ENCODE assay signal across 1 cellular context in the genomic region with DNA sequence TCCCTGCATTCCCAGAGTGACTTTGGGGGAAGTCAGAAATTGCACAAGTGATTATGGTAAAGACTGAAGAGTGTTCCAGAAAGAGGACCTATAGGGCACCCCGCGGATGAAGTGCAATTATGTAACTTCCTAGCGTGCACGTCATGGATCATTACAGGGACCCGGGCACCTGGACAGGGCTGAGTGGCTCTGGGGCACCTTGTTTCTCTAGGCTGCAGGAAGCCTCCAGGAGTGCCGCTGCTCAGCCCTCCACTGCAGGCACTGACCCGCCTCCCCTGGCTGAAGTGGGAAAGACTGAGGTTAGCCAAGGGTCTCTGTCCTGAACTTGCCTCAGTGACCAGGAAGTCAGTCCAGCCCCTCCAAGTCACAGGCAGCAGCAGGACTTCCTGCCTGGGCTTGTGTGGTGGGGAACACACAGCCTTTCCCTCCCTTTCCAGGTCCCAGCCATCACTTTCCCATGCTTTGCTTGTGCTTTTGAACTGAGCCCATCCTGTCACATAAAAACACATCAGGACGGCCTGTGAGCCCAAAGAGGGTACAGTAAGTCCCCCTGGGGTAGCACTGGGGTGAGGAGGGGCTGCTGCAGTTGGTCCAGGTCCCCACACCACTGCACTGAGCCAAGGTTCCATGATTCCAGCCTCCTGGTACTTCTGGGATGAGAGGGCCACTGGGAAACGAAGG.
TF ChIP-seq lines count a peak whose summit lies in the region.

No MANE protein-coding gene starts in this region.

TF ChIP-seq in HepG2, 621 proteins besides CTCF, POLR2A, EP300 and RAD21 (continued from another document and continues in another):
- TF ChIP-seq, protein P1, sequence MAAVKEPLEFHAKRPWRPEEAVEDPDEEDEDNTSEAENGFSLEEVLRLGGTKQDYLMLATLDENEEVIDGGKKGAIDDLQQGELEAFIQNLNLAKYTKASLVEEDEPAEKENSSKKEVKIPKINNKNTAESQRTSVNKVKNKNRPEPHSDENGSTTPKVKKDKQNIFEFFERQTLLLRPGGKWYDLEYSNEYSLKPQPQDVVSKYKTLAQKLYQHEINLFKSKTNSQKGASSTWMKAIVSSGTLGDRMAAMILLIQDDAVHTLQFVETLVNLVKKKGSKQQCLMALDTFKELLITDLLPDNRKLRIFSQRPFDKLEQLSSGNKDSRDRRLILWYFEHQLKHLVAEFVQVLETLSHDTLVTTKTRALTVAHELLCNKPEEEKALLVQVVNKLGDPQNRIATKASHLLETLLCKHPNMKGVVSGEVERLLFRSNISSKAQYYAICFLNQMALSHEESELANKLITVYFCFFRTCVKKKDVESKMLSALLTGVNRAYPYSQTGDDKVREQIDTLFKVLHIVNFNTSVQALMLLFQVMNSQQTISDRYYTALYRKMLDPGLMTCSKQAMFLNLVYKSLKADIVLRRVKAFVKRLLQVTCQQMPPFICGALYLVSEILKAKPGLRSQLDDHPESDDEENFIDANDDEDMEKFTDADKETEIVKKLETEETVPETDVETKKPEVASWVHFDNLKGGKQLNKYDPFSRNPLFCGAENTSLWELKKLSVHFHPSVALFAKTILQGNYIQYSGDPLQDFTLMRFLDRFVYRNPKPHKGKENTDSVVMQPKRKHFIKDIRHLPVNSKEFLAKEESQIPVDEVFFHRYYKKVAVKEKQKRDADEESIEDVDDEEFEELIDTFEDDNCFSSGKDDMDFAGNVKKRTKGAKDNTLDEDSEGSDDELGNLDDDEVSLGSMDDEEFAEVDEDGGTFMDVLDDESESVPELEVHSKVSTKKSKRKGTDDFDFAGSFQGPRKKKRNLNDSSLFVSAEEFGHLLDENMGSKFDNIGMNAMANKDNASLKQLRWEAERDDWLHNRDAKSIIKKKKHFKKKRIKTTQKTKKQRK (IDR thresholded peaks at IDR 0.05; ENCODE audit: low read length): no peak
- TF ChIP-seq, protein P2, sequence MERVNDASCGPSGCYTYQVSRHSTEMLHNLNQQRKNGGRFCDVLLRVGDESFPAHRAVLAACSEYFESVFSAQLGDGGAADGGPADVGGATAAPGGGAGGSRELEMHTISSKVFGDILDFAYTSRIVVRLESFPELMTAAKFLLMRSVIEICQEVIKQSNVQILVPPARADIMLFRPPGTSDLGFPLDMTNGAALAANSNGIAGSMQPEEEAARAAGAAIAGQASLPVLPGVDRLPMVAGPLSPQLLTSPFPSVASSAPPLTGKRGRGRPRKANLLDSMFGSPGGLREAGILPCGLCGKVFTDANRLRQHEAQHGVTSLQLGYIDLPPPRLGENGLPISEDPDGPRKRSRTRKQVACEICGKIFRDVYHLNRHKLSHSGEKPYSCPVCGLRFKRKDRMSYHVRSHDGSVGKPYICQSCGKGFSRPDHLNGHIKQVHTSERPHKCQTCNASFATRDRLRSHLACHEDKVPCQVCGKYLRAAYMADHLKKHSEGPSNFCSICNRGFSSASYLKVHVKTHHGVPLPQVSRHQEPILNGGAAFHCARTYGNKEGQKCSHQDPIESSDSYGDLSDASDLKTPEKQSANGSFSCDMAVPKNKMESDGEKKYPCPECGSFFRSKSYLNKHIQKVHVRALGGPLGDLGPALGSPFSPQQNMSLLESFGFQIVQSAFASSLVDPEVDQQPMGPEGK (CRISPR knock-in tag; IDR thresholded peaks at IDR 0.05): 0 out of 2 replicates have a peak, but pooled peaks have one; percentile 23
- TF ChIP-seq ZNF10 (CRISPR knock-in tag; IDR thresholded peaks at IDR 0.05; ENCODE audit: borderline replicate concordance, low read depth): no peak
- TF ChIP-seq ZFYVE20 (CRISPR knock-in tag; IDR thresholded peaks at IDR 0.05; ENCODE audit: borderline replicate concordance, low read depth): no peak
- 0 out of 2 replicates have a peak, but pooled peaks have one; percentile 51 for TF ChIP-seq ZSCAN29 (CRISPR knock-in tag; conservative IDR thresholded peaks at IDR 0.05)
- TF ChIP-seq, protein P3, sequence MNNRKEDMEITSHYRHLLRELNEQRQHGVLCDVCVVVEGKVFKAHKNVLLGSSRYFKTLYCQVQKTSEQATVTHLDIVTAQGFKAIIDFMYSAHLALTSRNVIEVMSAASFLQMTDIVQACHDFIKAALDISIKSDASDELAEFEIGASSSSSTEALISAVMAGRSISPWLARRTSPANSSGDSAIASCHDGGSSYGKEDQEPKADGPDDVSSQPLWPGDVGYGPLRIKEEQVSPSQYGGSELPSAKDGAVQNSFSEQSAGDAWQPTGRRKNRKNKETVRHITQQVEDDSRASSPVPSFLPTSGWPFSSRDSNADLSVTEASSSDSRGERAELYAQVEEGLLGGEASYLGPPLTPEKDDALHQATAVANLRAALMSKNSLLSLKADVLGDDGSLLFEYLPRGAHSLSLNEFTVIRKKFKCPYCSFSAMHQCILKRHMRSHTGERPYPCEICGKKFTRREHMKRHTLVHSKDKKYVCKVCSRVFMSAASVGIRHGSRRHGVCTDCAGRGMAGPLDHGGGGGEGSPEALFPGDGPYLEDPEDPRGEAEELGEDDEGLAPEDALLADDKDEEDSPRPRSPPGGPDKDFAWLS (CRISPR knock-in tag; IDR thresholded peaks at IDR 0.05; ENCODE audit: borderline replicate concordance): no peak
- no peak for TF ChIP-seq FOXK1 (CRISPR knock-in tag; IDR thresholded peaks at IDR 0.05; ENCODE audit: borderline replicate concordance, low read depth)
- no peak for TF ChIP-seq NFKB2 (CRISPR knock-in tag; IDR thresholded peaks at IDR 0.05; ENCODE audit: borderline replicate concordance)
- no peak for TF ChIP-seq ZNF879 (CRISPR knock-in tag; IDR thresholded peaks at IDR 0.05)
- TF ChIP-seq ZNF788 (CRISPR knock-in tag; IDR thresholded peaks at IDR 0.05; ENCODE audit: borderline replicate concordance): 0 out of 2 replicates have a peak, but pooled peaks have one; percentile 43
- TF ChIP-seq CENPT (CRISPR knock-in tag; IDR thresholded peaks at IDR 0.05; ENCODE audit: low read depth): no peak
- peak; percentile 55; the same call in 1 of the 2 replicates for TF ChIP-seq ZNF782 (CRISPR knock-in tag; IDR thresholded peaks at IDR 0.05; ENCODE audit: borderline replicate concordance)
- no peak for TF ChIP-seq FOXA1 (IDR thresholded peaks at IDR 0.05)
- TF ChIP-seq FOXA1 (CRISPR knock-in tag; IDR thresholded peaks at IDR 0.05): no peak
- no peak for TF ChIP-seq NFE2 (CRISPR knock-in tag; IDR thresholded peaks at IDR 0.05)
- no peak for TF ChIP-seq ZNF12 (CRISPR knock-in tag; IDR thresholded peaks at IDR 0.05)
- TF ChIP-seq, protein P4, sequence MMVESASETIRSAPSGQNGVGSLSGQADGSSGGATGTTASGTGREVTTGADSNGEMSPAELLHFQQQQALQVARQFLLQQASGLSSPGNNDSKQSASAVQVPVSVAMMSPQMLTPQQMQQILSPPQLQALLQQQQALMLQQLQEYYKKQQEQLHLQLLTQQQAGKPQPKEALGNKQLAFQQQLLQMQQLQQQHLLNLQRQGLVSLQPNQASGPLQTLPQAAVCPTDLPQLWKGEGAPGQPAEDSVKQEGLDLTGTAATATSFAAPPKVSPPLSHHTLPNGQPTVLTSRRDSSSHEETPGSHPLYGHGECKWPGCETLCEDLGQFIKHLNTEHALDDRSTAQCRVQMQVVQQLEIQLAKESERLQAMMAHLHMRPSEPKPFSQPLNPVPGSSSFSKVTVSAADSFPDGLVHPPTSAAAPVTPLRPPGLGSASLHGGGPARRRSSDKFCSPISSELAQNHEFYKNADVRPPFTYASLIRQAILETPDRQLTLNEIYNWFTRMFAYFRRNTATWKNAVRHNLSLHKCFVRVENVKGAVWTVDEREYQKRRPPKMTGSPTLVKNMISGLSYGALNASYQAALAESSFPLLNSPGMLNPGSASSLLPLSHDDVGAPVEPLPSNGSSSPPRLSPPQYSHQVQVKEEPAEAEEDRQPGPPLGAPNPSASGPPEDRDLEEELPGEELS (CRISPR knock-in tag; IDR thresholded peaks at IDR 0.05): no peak
- TF ChIP-seq, protein P5, sequence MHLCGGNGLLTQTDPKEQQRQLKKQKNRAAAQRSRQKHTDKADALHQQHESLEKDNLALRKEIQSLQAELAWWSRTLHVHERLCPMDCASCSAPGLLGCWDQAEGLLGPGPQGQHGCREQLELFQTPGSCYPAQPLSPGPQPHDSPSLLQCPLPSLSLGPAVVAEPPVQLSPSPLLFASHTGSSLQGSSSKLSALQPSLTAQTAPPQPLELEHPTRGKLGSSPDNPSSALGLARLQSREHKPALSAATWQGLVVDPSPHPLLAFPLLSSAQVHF (CRISPR knock-in tag; IDR thresholded peaks at IDR 0.05): no peak
- TF ChIP-seq KAT8 (CRISPR knock-in tag; IDR thresholded peaks at IDR 0.05): no peak
- no peak for TF ChIP-seq GLI4 (CRISPR knock-in tag; IDR thresholded peaks at IDR 0.05; ENCODE audit: borderline replicate concordance)
- TF ChIP-seq PAWR (CRISPR knock-in tag; IDR thresholded peaks at IDR 0.05; ENCODE audit: borderline replicate concordance): no peak
- TF ChIP-seq PAX8 (CRISPR knock-in tag; IDR thresholded peaks at IDR 0.05; ENCODE audit: borderline replicate concordance): 0 out of 2 replicates have a peak, but pooled peaks have one; percentile 37
- TF ChIP-seq ZNF431 (CRISPR knock-in tag; IDR thresholded peaks at IDR 0.05; ENCODE audit: borderline replicate concordance, low read depth): 0 out of 2 replicates have a peak, but pooled peaks have one; percentile 32
- no peak for TF ChIP-seq NPAS2 (CRISPR knock-in tag; IDR thresholded peaks at IDR 0.05; ENCODE audit: borderline replicate concordance)
- TF ChIP-seq ZFP41 (CRISPR knock-in tag; IDR thresholded peaks at IDR 0.05; ENCODE audit: borderline replicate concordance): 0 out of 2 replicates have a peak, but pooled peaks have one; percentile 16
- TF ChIP-seq NCOA5 (CRISPR knock-in tag; IDR thresholded peaks at IDR 0.05): no peak
- no peak for TF ChIP-seq GZF1 (CRISPR knock-in tag; IDR thresholded peaks at IDR 0.05)
- no peak for TF ChIP-seq NBN (conservative IDR thresholded peaks at IDR 0.05)
- no peak for TF ChIP-seq ZNF3 (CRISPR knock-in tag; IDR thresholded peaks at IDR 0.05)
- no peak for TF ChIP-seq RBM22 (optimal IDR thresholded peaks at IDR 0.05; ENCODE audit: low read length)
- TF ChIP-seq ELF3 (CRISPR knock-in tag; IDR thresholded peaks at IDR 0.05): no peak
- no peak for TF ChIP-seq HOXD1 (CRISPR knock-in tag; IDR thresholded peaks at IDR 0.05)
- no peak for TF ChIP-seq NFATC3 (CRISPR knock-in tag; IDR thresholded peaks at IDR 0.05)
- no peak for TF ChIP-seq ZNF629 (CRISPR knock-in tag; conservative IDR thresholded peaks at IDR 0.05)
- TF ChIP-seq ERF (CRISPR knock-in tag; IDR thresholded peaks at IDR 0.05): no peak
- TF ChIP-seq, protein P6, sequence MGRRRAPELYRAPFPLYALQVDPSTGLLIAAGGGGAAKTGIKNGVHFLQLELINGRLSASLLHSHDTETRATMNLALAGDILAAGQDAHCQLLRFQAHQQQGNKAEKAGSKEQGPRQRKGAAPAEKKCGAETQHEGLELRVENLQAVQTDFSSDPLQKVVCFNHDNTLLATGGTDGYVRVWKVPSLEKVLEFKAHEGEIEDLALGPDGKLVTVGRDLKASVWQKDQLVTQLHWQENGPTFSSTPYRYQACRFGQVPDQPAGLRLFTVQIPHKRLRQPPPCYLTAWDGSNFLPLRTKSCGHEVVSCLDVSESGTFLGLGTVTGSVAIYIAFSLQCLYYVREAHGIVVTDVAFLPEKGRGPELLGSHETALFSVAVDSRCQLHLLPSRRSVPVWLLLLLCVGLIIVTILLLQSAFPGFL (CRISPR knock-in tag; IDR thresholded peaks at IDR 0.05): no peak
- 0 out of 2 replicates have a peak, but pooled peaks have one; percentile 10 for TF ChIP-seq ZNF230 (CRISPR knock-in tag; IDR thresholded peaks at IDR 0.05)
- TF ChIP-seq TBX3 (IDR thresholded peaks at IDR 0.05; ENCODE audit: borderline replicate concordance): no peak
- TF ChIP-seq, protein P7, sequence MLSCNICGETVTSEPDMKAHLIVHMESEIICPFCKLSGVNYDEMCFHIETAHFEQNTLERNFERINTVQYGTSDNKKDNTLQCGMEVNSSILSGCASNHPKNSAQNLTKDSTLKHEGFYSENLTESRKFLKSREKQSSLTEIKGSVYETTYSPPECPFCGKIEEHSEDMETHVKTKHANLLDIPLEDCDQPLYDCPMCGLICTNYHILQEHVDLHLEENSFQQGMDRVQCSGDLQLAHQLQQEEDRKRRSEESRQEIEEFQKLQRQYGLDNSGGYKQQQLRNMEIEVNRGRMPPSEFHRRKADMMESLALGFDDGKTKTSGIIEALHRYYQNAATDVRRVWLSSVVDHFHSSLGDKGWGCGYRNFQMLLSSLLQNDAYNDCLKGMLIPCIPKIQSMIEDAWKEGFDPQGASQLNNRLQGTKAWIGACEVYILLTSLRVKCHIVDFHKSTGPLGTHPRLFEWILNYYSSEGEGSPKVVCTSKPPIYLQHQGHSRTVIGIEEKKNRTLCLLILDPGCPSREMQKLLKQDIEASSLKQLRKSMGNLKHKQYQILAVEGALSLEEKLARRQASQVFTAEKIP (CRISPR knock-in tag; IDR thresholded peaks at IDR 0.05; ENCODE audit: borderline replicate concordance): 0 out of 2 replicates have a peak, but pooled peaks have one; percentile 32
- TF ChIP-seq SNAI1 (CRISPR knock-in tag; IDR thresholded peaks at IDR 0.05; ENCODE audit: borderline replicate concordance): no peak
- TF ChIP-seq RFX5 (IDR thresholded peaks at IDR 0.05; ENCODE audit: low read depth, low read length): no peak
- no peak for TF ChIP-seq ZBTB2 (CRISPR knock-in tag; IDR thresholded peaks at IDR 0.05; ENCODE audit: low read depth)
- no peak for TF ChIP-seq YEATS4 (CRISPR knock-in tag; IDR thresholded peaks at IDR 0.05; ENCODE audit: borderline replicate concordance)
- TF ChIP-seq NAIF1 (CRISPR knock-in tag; IDR thresholded peaks at IDR 0.05; ENCODE audit: borderline replicate concordance): no peak
- no peak for TF ChIP-seq PHF21A (CRISPR knock-in tag; IDR thresholded peaks at IDR 0.05)
- TF ChIP-seq ZNF563 (CRISPR knock-in tag; IDR thresholded peaks at IDR 0.05): no peak
- TF ChIP-seq, protein P8, sequence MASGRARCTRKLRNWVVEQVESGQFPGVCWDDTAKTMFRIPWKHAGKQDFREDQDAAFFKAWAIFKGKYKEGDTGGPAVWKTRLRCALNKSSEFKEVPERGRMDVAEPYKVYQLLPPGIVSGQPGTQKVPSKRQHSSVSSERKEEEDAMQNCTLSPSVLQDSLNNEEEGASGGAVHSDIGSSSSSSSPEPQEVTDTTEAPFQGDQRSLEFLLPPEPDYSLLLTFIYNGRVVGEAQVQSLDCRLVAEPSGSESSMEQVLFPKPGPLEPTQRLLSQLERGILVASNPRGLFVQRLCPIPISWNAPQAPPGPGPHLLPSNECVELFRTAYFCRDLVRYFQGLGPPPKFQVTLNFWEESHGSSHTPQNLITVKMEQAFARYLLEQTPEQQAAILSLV (CRISPR knock-in tag; IDR thresholded peaks at IDR 0.05; ENCODE audit: borderline replicate concordance): no peak; the same call in 1 of the 2 replicates
- TF ChIP-seq ZNF605 (CRISPR knock-in tag; IDR thresholded peaks at IDR 0.05): peak; percentile 44; the same call in 1 of the 2 replicates
- TF ChIP-seq YEATS2 (CRISPR knock-in tag; IDR thresholded peaks at IDR 0.05; ENCODE audit: borderline replicate concordance): no peak
- TF ChIP-seq MEIS1 (CRISPR knock-in tag; IDR thresholded peaks at IDR 0.05; ENCODE audit: borderline replicate concordance): no peak
- TF ChIP-seq RARA (CRISPR knock-in tag; IDR thresholded peaks at IDR 0.05): no peak
- no peak for TF ChIP-seq ZNF333 (CRISPR knock-in tag; IDR thresholded peaks at IDR 0.05; ENCODE audit: borderline replicate concordance)
- no peak for TF ChIP-seq SIN3B (IDR thresholded peaks at IDR 0.05; ENCODE audit: low read length)
